15 cellular contexts compared by ENCODE assay signal in genomic region chr9:118230319-118230718, GRCh38.
"Had no signal": no experiment of that assay in that cellular context is flagged by ENCODE, and none has a peak within 500 bp of the region (broad histone marks: within the 10 kb centered on the region; RNA-seq: fewer than 3 reads in every experiment).

No MANE protein-coding gene starts in this region.

- H3K9ac ChIP-seq: neural progenitor cell had no signal

- H3K4me3 ChIP-seq: neural progenitor cell, ovary had no signal

- H3K27ac ChIP-seq: neural progenitor cell, ovary had no signal

- H3K27me3 ChIP-seq: neural progenitor cell, ovary had no signal

- FAIRE-seq: urothelium cell line had no signal

- H3K36me3 ChIP-seq: neural progenitor cell, ovary had no signal

- DNase-seq: activated CD4-positive, alpha-beta memory T cell treated with anti-CD3 and anti-CD28 coated beads for 36 hours; activated gamma-delta T cell treated with Interleukin-2 at 50 U/mL for 16 hours; activated naive CD8-positive, alpha-beta T cell treated with anti-CD3 and anti-CD28 coated beads, Interleukin-2, amount 10 ng/mL, durations not matched to agents 7 days and 5 days; activated T-cell treated with anti-CD3 and anti-CD28 coated beads, Interleukin-2, amount 50 U/mL, for 72 hours; central memory CD4-positive, alpha-beta T cell; effector memory CD8-positive, alpha-beta T cell; hippocampal formation; kidney glomerular epithelial cell; ovary; stimulated activated CD4-positive, alpha-beta T cell treated with anti-CD3 and anti-CD28 coated beads, Interleukin-15, amount 100 ng/mL, for 24 hours; stimulated activated CD4-positive, alpha-beta T cell treated with anti-CD3 and anti-CD28 coated beads, Interleukin-4, amount 100 ng/mL, for 4 hours; stimulated activated naive CD8-positive, alpha-beta T cell treated with anti-CD3 and anti-CD28 coated beads, Interleukin-15, amount 100 ng/mL, for 72 hours; T-helper 9 cell had no signal

- H3K4me1 ChIP-seq: neural progenitor cell had no signal

- ATAC-seq: activated T-cell treated with anti-CD3 and anti-CD28 coated beads, Interleukin-2, amount 50 U/mL, for 72 hours; effector memory CD8-positive, alpha-beta T cell; stimulated activated naive CD8-positive, alpha-beta T cell treated with anti-CD3 and anti-CD28 coated beads, Interleukin-15, amount 100 ng/mL, for 72 hours had no signal

- H3K9me3 ChIP-seq: ovary had no signal

- H2AFZ ChIP-seq: neural progenitor cell had no signal

- H3K4me2 ChIP-seq: neural progenitor cell had no signal
